In genomic region chr3:109644332-109644731, GRCh38 we compare ENCODE assay signal across 7 cellular contexts.
"Had no signal": no experiment of that assay in that cellular context is flagged by ENCODE, and none has a peak within 500 bp of the region (broad histone marks: within the 10 kb centered on the region; RNA-seq: fewer than 3 reads in every experiment).

No MANE protein-coding gene starts in this region.

- H3K9me3 ChIP-seq: HAP-1 had no signal

- ATAC-seq: K562 had no signal

- DNase-seq: GOT3, H7, KG1 had no signal

- H3K36me3 ChIP-seq: HAP-1 had no signal

- H3K27ac ChIP-seq: GM23248 had no signal

- H3K9ac ChIP-seq: GM23248 had no signal

- H2AFZ ChIP-seq: GM23248 had no signal

- FAIRE-seq: HTR-8/SVneo, K562 had no signal

- H3K4me3 ChIP-seq: GM23248, HAP-1, K562 had no signal
